In the genomic region with DNA sequence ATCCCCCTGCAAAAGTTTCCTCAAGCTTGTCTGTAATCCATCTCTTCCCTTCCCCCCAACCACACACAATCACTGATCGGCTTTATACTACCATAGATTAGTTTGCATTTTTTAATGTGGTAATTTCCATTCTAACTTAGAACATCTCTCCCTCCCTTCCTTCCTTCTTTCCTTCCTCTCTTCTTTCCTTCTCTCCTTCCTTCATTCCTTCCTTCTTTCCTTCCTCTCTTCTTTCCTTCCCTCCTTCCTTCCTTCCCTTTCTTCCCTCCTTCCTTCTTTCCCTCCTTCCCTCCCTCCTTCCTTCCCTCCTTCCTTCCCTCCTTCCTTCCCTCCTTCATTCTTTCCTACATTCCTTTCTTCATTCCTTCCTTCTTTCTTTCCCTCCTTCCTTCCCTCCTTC, we compare ENCODE assay signal across 9 cellular contexts.
"Had no signal": no experiment of that assay in that cellular context is flagged by ENCODE, and none has a peak within 500 bp of the region (broad histone marks: within the 10 kb centered on the region; RNA-seq: fewer than 3 reads in every experiment).

No MANE protein-coding gene starts in this region.

- H3K27ac ChIP-seq: HL-60, KMS-11 had no signal

- H3K27me3 Mint-ChIP-seq: IgD-negative memory B cell had no signal

- H3K4me2 ChIP-seq: KMS-11 had no signal

- H3K9ac ChIP-seq: KMS-11 had no signal

- ATAC-seq: HepG2 had no signal

- FAIRE-seq: HepG2, HTR-8/SVneo had no signal

- H3K27ac Mint-ChIP-seq: IgD-negative memory B cell had no signal

- H3K4me3 Mint-ChIP-seq: IgD-negative memory B cell had no signal

- H3K36me3 Mint-ChIP-seq: IgD-negative memory B cell had no signal

- DNase-seq: Karpas-422, Kasumi-1, KBM-7, KG1 had no signal
